ENCODE assay signal across 8 cellular contexts in genomic region chr5:176365663-176366574, GRCh38. TPM values are rescaled to one million over a fixed set of nuclear protein-coding genes. Genes with fewer than 3 reads are reported as not detected.
DNase-seq lines count a peak whose midpoint lies in the region; ATAC-seq and TF ChIP-seq lines count a peak whose summit lies in the region.

No MANE protein-coding gene starts in this region.

- H3K27me3 ChIP-seq in suprapubic skin: no peaks in the 10 kb centered on the region

- no peaks in the 10 kb centered on the region for H3K9me3 ChIP-seq in suprapubic skin

- TF ChIP-seq EP300 in suprapubic skin (IDR thresholded peaks at IDR 0.05): no peak

- ATAC-seq in HG02840 (IDR thresholded peaks at IDR 0.05; ENCODE audit: low FRiP score, unreplicated experiment): peak; percentile 21
- peak; percentile 2 to 3 for ATAC-seq in activated CD4-positive, CD25-positive, alpha-beta regulatory T cell treated with anti-CD3 and anti-CD28 coated beads, Interleukin-2, amount 50 U/mL, for 24 hours

- peak overlapping the region; percentile 18 for H3K27ac ChIP-seq in suprapubic skin

- 14% methylated on average over 24 of the region's 95 CpGs for WGBS in suprapubic skin

- no peak for TF ChIP-seq POLR2A in suprapubic skin (IDR thresholded peaks at IDR 0.05)

- H3K4me1 ChIP-seq in suprapubic skin: peaks cover 22% of the 10 kb centered on the region

- TF ChIP-seq CTCF in epithelial cell of esophagus (IDR thresholded peaks at IDR 0.05; ENCODE audit: insufficient read depth, low read depth, low read length, missing control alignments) (no peak), suprapubic skin (IDR thresholded peaks at IDR 0.05) (no peak)

- in situ Hi-C loops in G401 (cut with HindIII; ENCODE audit: low sequenced_read_pairs): no loop called here

- DNase-seq in G401 (ENCODE audit: low spot score) (peak; percentile 26), epithelial cell of esophagus (ENCODE audit: low read depth) (peak; percentile 33), mucosa of gallbladder (ENCODE audit: low spot score) (peak; percentile 12), suprapubic skin (ENCODE audit: low spot score in 2 of 2) (no peak), ureter (ENCODE audit: low spot score) (no peak), globus pallidus (ENCODE audit: low spot score) (no peak)

- H3K4me3 ChIP-seq in epithelial cell of esophagus (ENCODE audit: low read length) (peak overlapping the region; percentile 55), suprapubic skin (peak overlapping the region; percentile 69)

- H3K36me3 ChIP-seq in suprapubic skin: peaks cover 23% of the 10 kb centered on the region

RNA-seq across cellular contexts. Expression of gene ARL10, which starts 0.6 kb away (rescaled TPM):
- total RNA-seq in G401 (2014; rRNA removed; shearing (Covaris generic)): 0.03 TPM in 1 of 2 replicates, not detected in the other
- total RNA-seq in mucosa of gallbladder (6.6 TPM), suprapubic skin (10 to 100 TPM in 3 of 4 donors, 1 to 10 TPM in 1; 7.1 to 36.4 (median 21.2) TPM), ureter (9.3 TPM)

RNA-seq across cellular contexts. Expression of gene KIAA1191, which starts 4.4 kb away (rescaled TPM):
- 112 and 117 TPM in 2 replicates for total RNA-seq in G401 (2014; rRNA removed; shearing (Covaris generic))
- total RNA-seq in mucosa of gallbladder: 113 TPM
- 100 to 1,000 TPM in 3 of 4 donors, 10 to 100 TPM in 1; 98.1 to 116 (median 109) TPM for total RNA-seq in suprapubic skin
- total RNA-seq in ureter: 115 TPM

RNA-seq across cellular contexts. Expression of gene NOP16, which starts 22.5 kb away (rescaled TPM):
- 44.4 and 47.9 TPM in 2 replicates for total RNA-seq in G401 (2014; rRNA removed; shearing (Covaris generic))
- total RNA-seq in mucosa of gallbladder (10.1 TPM), suprapubic skin (10 to 100 TPM; 21.9 to 33.9 (median 30.5) TPM), ureter (26.6 TPM)

RNA-seq across cellular contexts. Expression of gene HIGD2A, which starts 22.6 kb away (rescaled TPM):
- 119 and 175 TPM in 2 replicates for total RNA-seq in G401 (2014; rRNA removed; shearing (Covaris generic))
- total RNA-seq in mucosa of gallbladder (125 TPM), suprapubic skin (100 to 1,000 TPM; 119 to 173 (median 161) TPM), ureter (145 TPM)

RNA-seq across cellular contexts. Expression of gene CLTB, which starts 50.4 kb away (rescaled TPM):
- 163 and 179 TPM in 2 replicates for total RNA-seq in G401 (2014; rRNA removed; shearing (Covaris generic))
- total RNA-seq in mucosa of gallbladder (119 TPM), suprapubic skin (100 to 1,000 TPM; 298 to 644 (median 435) TPM), ureter (66.1 TPM)

Comparison
In these comparisons a context has a peak if more than half of its experiments do, and no peak if none do; other contexts are left out.
1. DNase-seq: peak in G401 (single experiment), epithelial cell of esophagus (single experiment) and mucosa of gallbladder (single experiment); none in suprapubic skin (0 of 2), ureter (single experiment) and globus pallidus (single experiment).